10 cellular contexts compared by ENCODE assay signal in the genomic region with DNA sequence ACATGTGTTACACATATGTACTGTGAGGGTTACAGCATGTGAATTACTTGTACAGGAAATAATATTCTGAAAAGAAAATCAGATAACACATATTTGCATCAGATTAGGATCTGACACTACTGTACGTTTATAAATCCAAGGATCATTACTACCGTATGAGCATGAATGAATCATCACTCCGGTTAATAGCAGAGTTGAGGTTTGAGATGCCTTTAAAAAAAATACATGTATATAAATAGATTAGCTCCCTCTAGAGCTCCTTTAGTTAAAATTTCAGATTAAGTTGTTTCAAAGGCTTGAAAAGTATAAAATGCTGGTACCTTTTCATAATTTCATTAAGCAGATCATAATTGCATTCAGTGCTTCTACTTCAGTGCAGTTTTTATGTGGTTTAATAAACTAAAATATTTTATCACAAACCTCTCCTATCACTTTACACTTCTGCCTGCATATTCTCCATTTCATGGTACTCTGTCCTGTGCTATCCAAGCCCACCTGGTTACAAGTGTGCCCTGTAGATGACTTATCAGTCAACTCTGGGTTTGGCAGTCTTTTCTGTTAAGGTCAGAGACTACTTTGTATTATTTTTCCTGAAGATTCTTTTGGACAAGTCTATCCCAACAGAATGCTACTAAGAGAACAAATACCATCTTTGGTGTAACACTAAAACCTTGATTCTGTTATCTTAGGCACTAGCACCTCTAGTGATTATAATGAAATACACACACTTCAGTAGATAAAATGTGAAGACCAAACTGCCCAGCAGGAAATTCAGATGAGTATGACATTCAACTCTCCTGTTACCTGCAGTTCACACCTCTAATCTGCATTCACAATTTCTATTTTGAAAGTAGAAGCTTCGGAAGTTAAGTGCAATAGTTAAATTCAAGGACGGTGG. TPM values are rescaled to one million over a fixed set of nuclear protein-coding genes. Genes with fewer than 3 reads are reported as not detected.
DNase-seq lines count a peak whose midpoint lies in the region; ATAC-seq, FAIRE-seq and TF ChIP-seq lines count a peak whose summit lies in the region.
"Had no signal": no experiment of that assay in that cellular context is flagged by ENCODE, and none has a peak within 500 bp of the region (broad histone marks: within the 10 kb centered on the region; RNA-seq: fewer than 3 reads in every experiment).

No MANE protein-coding gene starts in this region.

- H3K4me1 Mint-ChIP-seq in activated T-helper 17 cell treated with anti-CD3 and anti-CD28 coated beads, Interleukin-2, amount 50 U/mL, for 72 hours: no peaks in the 10 kb centered on the region

- no peak; the same call in 2 of the 3 replicates for TF ChIP-seq CTCF in A549 (IDR thresholded peaks at IDR 0.05)
- TF ChIP-seq CTCF in right atrium auricular region (IDR thresholded peaks at IDR 0.05): no peak

- no peaks in the 10 kb centered on the region for H3K27me3 Mint-ChIP-seq in activated T-helper 17 cell treated with anti-CD3 and anti-CD28 coated beads, Interleukin-2, amount 50 U/mL, for 72 hours

- H3K9me3 Mint-ChIP-seq in activated T-helper 17 cell treated with anti-CD3 and anti-CD28 coated beads, Interleukin-2, amount 50 U/mL, for 72 hours: no peaks in the 10 kb centered on the region

- H3K27me3 ChIP-seq in GM23248 (replicated peaks; ENCODE audit: insufficient read depth): no peaks in the 10 kb centered on the region
- H3K27me3 ChIP-seq in right atrium auricular region: no peaks in the 10 kb centered on the region

- H3K4me3 ChIP-seq in A549: no peak overlapping the region
- no peak overlapping the region for H3K4me3 ChIP-seq in GM23248
- no peak overlapping the region for H3K4me3 ChIP-seq in right atrium auricular region
- H3K4me3 ChIP-seq: psoas muscle had no signal

- H4K20me1 ChIP-seq in GM23248 (ENCODE audit: insufficient read depth): 0 out of 2 replicates have a peak, but pooled peaks cover 3% of the 10 kb centered on the region

- no peak for FAIRE-seq in A549 (lab: Jason Lieb, UNC)

- DNase-seq in A549 (ENCODE audit: low read depth in 1 of 2, low spot score in 1 of 2) (peak in 1 of 2 experiments; percentile 22), GM23248 (peak; percentile 85), SW480 (ENCODE audit: low spot score) (peak; percentile 9), fibroblast of the conjunctiva (ENCODE audit: low read depth) (peak; percentile 43), right atrium auricular region (ENCODE audit: low spot score) (no peak), pons (ENCODE audit: low spot score) (no peak)
- DNase-seq in activated CD4-positive, alpha-beta T cell treated with anti-CD3 and anti-CD28 coated beads for 48 hours: no peak
- DNase-seq: left colon, psoas muscle had no signal

- peak; percentile 53 to 59; a peak in 3 of 6 replicates for ATAC-seq in A549
- no peak for ATAC-seq in activated T-helper 17 cell treated with anti-CD3 and anti-CD28 coated beads, Interleukin-2, amount 50 U/mL, for 72 hours (replicated peaks)
- ATAC-seq: left colon, psoas muscle had no signal

- TF ChIP-seq EP300 in A549 (IDR thresholded peaks at IDR 0.05): no peak

- H3K9ac ChIP-seq in GM23248: no peak overlapping the region

- POLR2A ChIA-PET in A549 (lab: Yijun Ruan, JAX): no interaction called here

- H3K4me3 Mint-ChIP-seq in activated T-helper 17 cell treated with anti-CD3 and anti-CD28 coated beads, Interleukin-2, amount 50 U/mL, for 72 hours: no peak overlapping the region

- H3K9me3 ChIP-seq in A549: no peaks in the 10 kb centered on the region
- no peaks in the 10 kb centered on the region for H3K9me3 ChIP-seq in GM23248 (ENCODE audit: low read depth)
- no peaks in the 10 kb centered on the region for H3K9me3 ChIP-seq in right atrium auricular region
- H3K9me3 ChIP-seq: psoas muscle had no signal

- no peak for TF ChIP-seq POLR2A in A549 (IDR thresholded peaks at IDR 0.05; ENCODE audit: low read length)

- H3K4me2 ChIP-seq in A549: 0 out of 3 replicates have a peak overlapping the region, but pooled peaks have one; percentile 3
- no peak overlapping the region for H3K4me2 ChIP-seq in GM23248 (ENCODE audit: unreplicated experiment)

- no peak overlapping the region for H3K27ac Mint-ChIP-seq in activated T-helper 17 cell treated with anti-CD3 and anti-CD28 coated beads, Interleukin-2, amount 50 U/mL, for 72 hours

- 42% methylated on average over 5 of the region's 5 CpGs for WGBS in A549 (ENCODE audit: missing lambda C conversion rate)
- 30 to 34% methylated on average over 5 of the region's 5 CpGs for WGBS in GM23248 (ENCODE audit: low coverage in 1 of 2, low lambda C conversion rate in 2 of 2, missing lambda C conversion rate in 2 of 2), 2 experiments

- no peak overlapping the region for H3K27ac ChIP-seq in A549
- no peak overlapping the region for H3K27ac ChIP-seq in GM23248
- H3K27ac ChIP-seq in right atrium auricular region: no peak overlapping the region
- H3K27ac ChIP-seq: psoas muscle had no signal

- H2AFZ ChIP-seq in GM23248: no peak overlapping the region

- TF ChIP-seq RAD21 in A549 (conservative IDR thresholded peaks at IDR 0.05 in 1 of 2, IDR thresholded peaks at IDR 0.05 in 1 of 2): no peak; a peak in 1 of 5 replicates

- in situ Hi-C loops in GM23248 (cut with MboI): loop anchor here (25.0 kb wide), 3 partner anchors 702 to 1102 kb away; no protein-coding TSS in a partner anchor

- no peaks in the 10 kb centered on the region for H3K79me2 ChIP-seq in GM23248 (ENCODE audit: insufficient read depth)

- peaks cover 6% of the 10 kb centered on the region; the same call in 2 of the 3 replicates for H3K4me1 ChIP-seq in A549
- peaks cover 22% of the 10 kb centered on the region for H3K4me1 ChIP-seq in GM23248 (ENCODE audit: insufficient read depth)
- H3K4me1 ChIP-seq in right atrium auricular region: no peaks in the 10 kb centered on the region
- H3K4me1 ChIP-seq: psoas muscle had no signal

- H3K36me3 Mint-ChIP-seq in activated T-helper 17 cell treated with anti-CD3 and anti-CD28 coated beads, Interleukin-2, amount 50 U/mL, for 72 hours (ENCODE audit: low read depth): peaks cover 3% of the 10 kb centered on the region

- H3F3A ChIP-seq in GM23248 (ENCODE audit: insufficient read depth): peaks cover 18% of the 10 kb centered on the region; the same call in 1 of the 2 replicates

- H3K36me3 ChIP-seq in GM23248 (ENCODE audit: low read depth) (no peaks in the 10 kb centered on the region), right atrium auricular region (no peaks in the 10 kb centered on the region)

- H3K9me2 ChIP-seq in GM23248 (ENCODE audit: insufficient read depth): no peaks in the 10 kb centered on the region

- CTCF ChIA-PET in A549 (lab: Yijun Ruan, JAX): interaction anchor here (0.7 to 1.5 kb wide), 4 partner anchors 10 to 188 kb away, joined by 3 to 4 read pairs (median 3); no protein-coding TSS in a partner anchor

TF ChIP-seq in A549, 52 proteins besides CTCF, POLR2A, EP300 and RAD21 (continues in another document):
- TF ChIP-seq KDM5A (IDR thresholded peaks at IDR 0.05) (no peak), TFCP2L1 (CRISPR knock-in tag; IDR thresholded peaks at IDR 0.05) (no peak), ESRRA (IDR thresholded peaks at IDR 0.05; ENCODE audit: borderline replicate concordance, low read length) (no peak), HEYL (CRISPR knock-in tag; IDR thresholded peaks at IDR 0.05) (no peak), ZSCAN20 (CRISPR knock-in tag; IDR thresholded peaks at IDR 0.05) (no peak), FOSL2 (IDR thresholded peaks at IDR 0.05) (no peak), FOSL2 (CRISPR knock-in tag; IDR thresholded peaks at IDR 0.05) (no peak), MAZ (IDR thresholded peaks at IDR 0.05; ENCODE audit: borderline replicate concordance, low read depth, low read length) (no peak), JUN (IDR thresholded peaks at IDR 0.05) (no peak), SREBF2 (IDR thresholded peaks at IDR 0.05) (no peak), ZFP36 (IDR thresholded peaks at IDR 0.05; ENCODE audit: borderline replicate concordance, partially characterized antibody) (no peak)
- TF ChIP-seq, protein P1, sequence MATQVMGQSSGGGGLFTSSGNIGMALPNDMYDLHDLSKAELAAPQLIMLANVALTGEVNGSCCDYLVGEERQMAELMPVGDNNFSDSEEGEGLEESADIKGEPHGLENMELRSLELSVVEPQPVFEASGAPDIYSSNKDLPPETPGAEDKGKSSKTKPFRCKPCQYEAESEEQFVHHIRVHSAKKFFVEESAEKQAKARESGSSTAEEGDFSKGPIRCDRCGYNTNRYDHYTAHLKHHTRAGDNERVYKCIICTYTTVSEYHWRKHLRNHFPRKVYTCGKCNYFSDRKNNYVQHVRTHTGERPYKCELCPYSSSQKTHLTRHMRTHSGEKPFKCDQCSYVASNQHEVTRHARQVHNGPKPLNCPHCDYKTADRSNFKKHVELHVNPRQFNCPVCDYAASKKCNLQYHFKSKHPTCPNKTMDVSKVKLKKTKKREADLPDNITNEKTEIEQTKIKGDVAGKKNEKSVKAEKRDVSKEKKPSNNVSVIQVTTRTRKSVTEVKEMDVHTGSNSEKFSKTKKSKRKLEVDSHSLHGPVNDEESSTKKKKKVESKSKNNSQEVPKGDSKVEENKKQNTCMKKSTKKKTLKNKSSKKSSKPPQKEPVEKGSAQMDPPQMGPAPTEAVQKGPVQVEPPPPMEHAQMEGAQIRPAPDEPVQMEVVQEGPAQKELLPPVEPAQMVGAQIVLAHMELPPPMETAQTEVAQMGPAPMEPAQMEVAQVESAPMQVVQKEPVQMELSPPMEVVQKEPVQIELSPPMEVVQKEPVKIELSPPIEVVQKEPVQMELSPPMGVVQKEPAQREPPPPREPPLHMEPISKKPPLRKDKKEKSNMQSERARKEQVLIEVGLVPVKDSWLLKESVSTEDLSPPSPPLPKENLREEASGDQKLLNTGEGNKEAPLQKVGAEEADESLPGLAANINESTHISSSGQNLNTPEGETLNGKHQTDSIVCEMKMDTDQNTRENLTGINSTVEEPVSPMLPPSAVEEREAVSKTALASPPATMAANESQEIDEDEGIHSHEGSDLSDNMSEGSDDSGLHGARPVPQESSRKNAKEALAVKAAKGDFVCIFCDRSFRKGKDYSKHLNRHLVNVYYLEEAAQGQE (IDR thresholded peaks at IDR 0.05): no peak

RNA-seq across cellular contexts. Expression of a gene that starts 48.0 kb away (rescaled TPM):
- polyA plus RNA-seq in A549 (2011; rRNA removed) (0.10 and 0.11 TPM in 2 replicates), A549 (2017; fragmentation: RNase III; extraction: RNeasy Plus Mini Kit Qiagen cat#74134 plus additional on column Dnase treatment) (not detected in 3 replicates), GM23248 (2016; fragmentation: Nextera tagmentation; extraction: Ambion mirVana) (0.08 and 0.16 TPM in 2 replicates)
- under 0.01 TPM in 1 of 2 replicates, not detected in the other for polyA plus RNA-seq in A549 (2012; cell fraction: cytosol; rRNA removed)
- 0.10 and 0.20 TPM in 2 replicates for polyA plus RNA-seq in A549 (2012; cell fraction: nucleus; rRNA removed)
- 2.4 TPM in 2 replicates for polyA minus RNA-seq in A549 (2011; rRNA and poly(A)+ RNA removed)
- 0.32 and 0.76 TPM in 2 replicates for total RNA-seq in GM23248 (2014; rRNA removed; shearing (Covaris generic))
- 1 to 10 TPM; 1.5 to 2.1 TPM for total RNA-seq in activated T-helper 17 cell treated with anti-CD3 and anti-CD28 coated beads, Interleukin-2, amount 50 U/mL, for 72 hours
- total RNA-seq in right atrium auricular region: under 1 TPM; 0.35 to 0.52 TPM

Comparison
In these comparisons a context has a peak if more than half of its experiments do, and no peak if none do; other contexts are left out.
1. DNase-seq: peak in GM23248 (single experiment), SW480 (single experiment) and fibroblast of the conjunctiva (single experiment); none in right atrium auricular region (single experiment), pons (single experiment) and activated CD4-positive, alpha-beta T cell treated with anti-CD3 and anti-CD28 coated beads for 48 hours (single experiment).